Comparison of ENCODE assay signal across 6 cellular contexts in the genomic region with DNA sequence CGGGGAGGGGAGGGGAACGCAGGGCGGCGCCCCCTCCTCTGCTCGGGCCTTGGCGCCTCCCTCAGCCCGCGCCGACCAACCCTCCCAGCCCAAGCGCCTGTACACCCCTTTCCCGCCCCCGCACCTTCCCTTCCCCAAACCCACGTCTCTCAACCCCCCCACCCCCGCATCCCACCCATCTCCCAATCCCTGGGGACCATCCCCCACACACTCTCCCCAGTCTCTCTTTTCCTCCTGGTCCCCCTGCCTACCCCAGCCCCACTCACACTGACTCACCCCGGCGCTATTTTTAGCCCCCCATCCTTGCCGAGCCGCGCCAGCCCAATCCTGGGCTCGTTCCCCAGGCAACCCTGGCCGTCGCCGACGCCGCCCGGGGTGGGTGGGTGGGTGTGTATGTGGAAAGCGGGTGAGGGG. TPM values are rescaled to one million over a fixed set of nuclear protein-coding genes. Genes with fewer than 3 reads are reported as not detected.
A peak's percentile ranks its signal among the peaks of the same experiment; 100 is the strongest.
DNase-seq lines count a peak whose midpoint lies in the region; ATAC-seq and TF ChIP-seq lines count a peak whose summit lies in the region.

No MANE protein-coding gene starts in this region.

- H3K36me3 ChIP-seq in OCI-LY1 (ENCODE audit: insufficient read depth, low read length) (no peaks in the 10 kb centered on the region), heart right ventricle (peaks cover 0 to 9% (median 0%) of the 10 kb centered on the region in 9 donors), suprapubic skin (no peaks in the 10 kb centered on the region)

- H3K4me3 ChIP-seq in OCI-LY1 (ENCODE audit: low read depth, low read length, poor library complexity, severe bottlenecking) (peak overlapping the region; percentile 73), heart right ventricle (peak overlapping the region; percentile 63 to 94 (median 82)), suprapubic skin (peak overlapping the region; percentile 87)

- ATAC-seq in heart right ventricle (peak; percentile 8 to 54 (median 28)), GM19351 (IDR thresholded peaks at IDR 0.05; ENCODE audit: unreplicated experiment) (no peak), GM18511 (IDR thresholded peaks at IDR 0.05; ENCODE audit: unreplicated experiment) (no peak)

- TF ChIP-seq POLR2A in suprapubic skin (IDR thresholded peaks at IDR 0.05): no peak

- H3K9me3 ChIP-seq in OCI-LY1 (ENCODE audit: low read length) (no peaks in the 10 kb centered on the region), heart right ventricle (no peaks in the 10 kb centered on the region), suprapubic skin (no peaks in the 10 kb centered on the region)

- H3K4me1 ChIP-seq in OCI-LY1 (ENCODE audit: insufficient read depth, low read length, severe bottlenecking): peaks cover 49% of the 10 kb centered on the region
- peaks cover 49 to 87% (median 80%) of the 10 kb centered on the region in 9 donors for H3K4me1 ChIP-seq in heart right ventricle
- peaks cover 91% of the 10 kb centered on the region for H3K4me1 ChIP-seq in suprapubic skin

- no peaks in the 10 kb centered on the region for H4K20me1 ChIP-seq in OCI-LY1 (ENCODE audit: insufficient read depth, low read length)

- DNase-seq in heart right ventricle: peak; percentile 62 to 79
- peak in 1 of 2 donors; percentile 86 for DNase-seq in suprapubic skin (ENCODE audit: low spot score in 2 of 2)

- 0 to 1% methylated on average over 17 to 27 of the region's 27 CpGs for WGBS in heart right ventricle, 2 donors
- WGBS in suprapubic skin: 0% methylated on average over 18 of the region's 27 CpGs

- H3K27me3 ChIP-seq in OCI-LY1 (ENCODE audit: insufficient read depth, low read length) (no peaks in the 10 kb centered on the region), heart right ventricle (no peaks in the 10 kb centered on the region), suprapubic skin (no peaks in the 10 kb centered on the region)

- no peaks in the 10 kb centered on the region for H3K9me2 ChIP-seq in OCI-LY1 (ENCODE audit: low read depth, low read length)

- H2AFZ ChIP-seq in OCI-LY1 (ENCODE audit: low read length): no peak overlapping the region

- H3F3A ChIP-seq in OCI-LY1 (ENCODE audit: insufficient read depth, low read length): peaks cover 12% of the 10 kb centered on the region; the same call in 1 of the 2 replicates

- TF ChIP-seq CTCF in C4-2B (conservative IDR thresholded peaks at IDR 0.05) (no peak), OCI-LY1 (IDR thresholded peaks at IDR 0.05; ENCODE audit: low read length) (no peak), heart right ventricle (IDR thresholded peaks at IDR 0.05) (no peak), suprapubic skin (IDR thresholded peaks at IDR 0.05) (no peak)

- intact Hi-C loops in heart right ventricle (cut with DNase I): loop anchor here in 3 of 10 donors (2.0 to 5.0 kb wide), 3 partner anchors 33 to 142 kb away; no protein-coding TSS in a partner anchor

- peak overlapping the region; percentile 71 for H3K4me2 ChIP-seq in OCI-LY1 (ENCODE audit: low read length)

- H3K79me2 ChIP-seq in OCI-LY1 (ENCODE audit: insufficient read depth, low read length): no peaks in the 10 kb centered on the region

- no peak for TF ChIP-seq EP300 in suprapubic skin (IDR thresholded peaks at IDR 0.05)

- H3K27ac ChIP-seq in C4-2B: peak overlapping the region; percentile 85
- peak overlapping the region; percentile 92 for H3K27ac ChIP-seq in OCI-LY1 (ENCODE audit: low read depth, low read length, poor library complexity, severe bottlenecking)
- H3K27ac ChIP-seq in heart right ventricle: peak overlapping the region; percentile 91 to 99 (median 96)
- peak overlapping the region; percentile 97 for H3K27ac ChIP-seq in suprapubic skin

- peak overlapping the region; percentile 88 for H3K9ac ChIP-seq in OCI-LY1 (ENCODE audit: low read length)

RNA-seq across cellular contexts. Expression of gene CIC, which starts 11.7 kb away (rescaled TPM):
- total RNA-seq in heart right ventricle (10 to 100 TPM; 27.9 to 42.0 (median 32.0) TPM), suprapubic skin (10 to 100 TPM; 57.5 to 91.6 (median 81.9) TPM)
- polyA plus RNA-seq in heart right ventricle: 10 to 100 TPM; 17.6 to 39.8 TPM

RNA-seq across cellular contexts. Expression of gene PRR19, which starts 21.2 kb away (rescaled TPM):
- total RNA-seq in heart right ventricle: under 1 TPM in 4 of 10 donors, not detected in 6; 0.16 to 0.21 (median 0.19) TPM
- polyA plus RNA-seq in heart right ventricle: under 1 TPM in 1 of 2 donors, not detected in 1; 0.16 TPM
- total RNA-seq in suprapubic skin: 1 to 10 TPM in 2 of 4 donors, under 1 TPM in 2; 0.73 to 1.7 (median 1.1) TPM

RNA-seq across cellular contexts. Expression of gene PAFAH1B3, which starts 21.7 kb away (rescaled TPM):
- total RNA-seq in heart right ventricle (1 to 10 TPM; 1.2 to 5.9 (median 2.6) TPM), suprapubic skin (10 to 100 TPM; 14.4 to 33.0 (median 18.9) TPM)
- polyA plus RNA-seq in heart right ventricle: 10 to 100 TPM in 1 of 2 donors, 1 to 10 TPM in 1; 5.0 to 10.4 TPM

RNA-seq across cellular contexts. Expression of gene ERF, which starts 25.8 kb away (rescaled TPM):
- total RNA-seq in heart right ventricle: 10 to 100 TPM; 29.8 to 40.2 (median 32.9) TPM
- polyA plus RNA-seq in heart right ventricle: 10 to 100 TPM; 31.8 to 49.0 TPM
- total RNA-seq in suprapubic skin: 10 to 100 TPM; 36.8 to 49.5 (median 45.8) TPM

RNA-seq across cellular contexts. Expression of gene TMEM145, which starts 32.3 kb away (rescaled TPM):
- total RNA-seq in heart right ventricle (1 to 10 TPM in 1 of 10 donors, under 1 TPM in 4, not detected in 5; 0.15 to 1.0 (median 0.49) TPM), suprapubic skin (1 to 10 TPM in 1 of 4 donors, not detected in 3; 4.2 TPM)
- polyA plus RNA-seq in heart right ventricle: 1 to 10 TPM in 1 of 2 donors, under 1 TPM in 1; 0.32 to 1.0 TPM

Comparison
In these comparisons a context has a peak if more than half of its experiments do, and no peak if none do; other contexts are left out.
1. ATAC-seq: peak in heart right ventricle (8 of 8); none in GM19351 (single experiment) and GM18511 (single experiment).
2. Peak in every context shown above with its lines, with median percentiles within 50 percentile points of each other: H3K27ac ChIP-seq and H3K4me3 ChIP-seq.